1 cellular context compared by ENCODE assay signal in the genomic region with DNA sequence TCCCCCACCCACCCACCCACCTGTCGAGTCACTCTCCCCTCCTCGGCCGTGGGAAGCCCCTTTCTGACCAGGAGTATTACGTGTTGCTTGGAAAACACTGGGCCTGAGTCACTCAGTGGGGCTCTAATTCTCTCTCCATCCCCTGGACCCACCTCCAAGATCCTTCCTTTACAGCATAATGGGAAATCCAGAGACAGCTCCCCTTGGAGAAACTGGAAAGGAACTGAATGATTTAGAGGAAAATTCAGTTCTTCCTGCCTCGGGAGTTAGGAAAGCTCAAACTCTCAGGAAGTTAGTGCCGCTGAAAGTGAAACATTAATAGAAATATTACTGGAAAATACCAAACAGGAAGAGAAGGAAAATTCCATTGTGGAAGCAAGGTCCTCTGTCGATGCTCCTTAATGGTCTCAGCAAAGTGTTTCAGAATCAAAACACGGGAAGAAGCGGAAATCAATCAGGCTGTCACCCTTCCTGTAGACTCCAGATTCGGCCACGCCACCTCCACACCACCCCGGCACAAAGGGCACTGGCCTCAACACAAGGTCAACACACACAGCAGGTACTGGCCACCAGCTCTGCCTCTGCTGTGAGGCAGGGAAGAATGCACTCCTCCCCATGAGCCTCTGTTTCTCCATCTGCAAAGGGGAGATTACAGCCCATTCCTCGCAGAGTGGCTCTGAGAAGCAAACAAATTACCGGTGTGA.
TF ChIP-seq lines count a peak whose summit lies in the region.

No MANE protein-coding gene starts in this region.

TF ChIP-seq in HepG2, 621 proteins besides CTCF, POLR2A, EP300 and RAD21 (continued from another document and continues in another):
- TF ChIP-seq, protein P1, sequence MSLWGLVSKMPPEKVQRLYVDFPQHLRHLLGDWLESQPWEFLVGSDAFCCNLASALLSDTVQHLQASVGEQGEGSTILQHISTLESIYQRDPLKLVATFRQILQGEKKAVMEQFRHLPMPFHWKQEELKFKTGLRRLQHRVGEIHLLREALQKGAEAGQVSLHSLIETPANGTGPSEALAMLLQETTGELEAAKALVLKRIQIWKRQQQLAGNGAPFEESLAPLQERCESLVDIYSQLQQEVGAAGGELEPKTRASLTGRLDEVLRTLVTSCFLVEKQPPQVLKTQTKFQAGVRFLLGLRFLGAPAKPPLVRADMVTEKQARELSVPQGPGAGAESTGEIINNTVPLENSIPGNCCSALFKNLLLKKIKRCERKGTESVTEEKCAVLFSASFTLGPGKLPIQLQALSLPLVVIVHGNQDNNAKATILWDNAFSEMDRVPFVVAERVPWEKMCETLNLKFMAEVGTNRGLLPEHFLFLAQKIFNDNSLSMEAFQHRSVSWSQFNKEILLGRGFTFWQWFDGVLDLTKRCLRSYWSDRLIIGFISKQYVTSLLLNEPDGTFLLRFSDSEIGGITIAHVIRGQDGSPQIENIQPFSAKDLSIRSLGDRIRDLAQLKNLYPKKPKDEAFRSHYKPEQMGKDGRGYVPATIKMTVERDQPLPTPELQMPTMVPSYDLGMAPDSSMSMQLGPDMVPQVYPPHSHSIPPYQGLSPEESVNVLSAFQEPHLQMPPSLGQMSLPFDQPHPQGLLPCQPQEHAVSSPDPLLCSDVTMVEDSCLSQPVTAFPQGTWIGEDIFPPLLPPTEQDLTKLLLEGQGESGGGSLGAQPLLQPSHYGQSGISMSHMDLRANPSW (CRISPR knock-in tag; IDR thresholded peaks at IDR 0.05; ENCODE audit: borderline replicate concordance) = no peak
- TF ChIP-seq KDM5A (IDR thresholded peaks at IDR 0.05; ENCODE audit: borderline replicate concordance, low read length) (no peak), SIX1 (CRISPR knock-in tag; IDR thresholded peaks at IDR 0.05; ENCODE audit: borderline replicate concordance) (peak; percentile 51; the same call in 1 of the 2 replicates), ZNF17 (CRISPR knock-in tag; IDR thresholded peaks at IDR 0.05) (no peak), ZSCAN21 (CRISPR knock-in tag; IDR thresholded peaks at IDR 0.05; ENCODE audit: borderline replicate concordance) (peak; percentile 86; the same call in 1 of the 2 replicates), LCORL (IDR thresholded peaks at IDR 0.05) (no peak), LCORL (CRISPR knock-in tag; IDR thresholded peaks at IDR 0.05) (peak; percentile 64; the same call in 1 of the 2 replicates), ZNF749 (CRISPR knock-in tag; IDR thresholded peaks at IDR 0.05; ENCODE audit: borderline replicate concordance) (no peak), ZNF713 (CRISPR knock-in tag; IDR thresholded peaks at IDR 0.05) (no peak), SP2 (CRISPR knock-in tag; IDR thresholded peaks at IDR 0.05) (no peak), SMARCE1 (IDR thresholded peaks at IDR 0.05; ENCODE audit: borderline replicate concordance) (no peak), ZBTB8A (CRISPR knock-in tag; IDR thresholded peaks at IDR 0.05; ENCODE audit: borderline replicate concordance, low read depth) (no peak), ZNF768 (CRISPR knock-in tag; IDR thresholded peaks at IDR 0.05) (peak; percentile 52), ZNF343 (CRISPR knock-in tag; IDR thresholded peaks at IDR 0.05) (no peak), ZNF773 (CRISPR knock-in tag; IDR thresholded peaks at IDR 0.05; ENCODE audit: borderline replicate concordance) (no peak), GFI1 (CRISPR knock-in tag; IDR thresholded peaks at IDR 0.05; ENCODE audit: borderline replicate concordance) (peak; percentile 87; the same call in 1 of the 2 replicates), SOX5 (CRISPR knock-in tag; IDR thresholded peaks at IDR 0.05; ENCODE audit: borderline replicate concordance) (peak; percentile 81), ZBTB21 (CRISPR knock-in tag; IDR thresholded peaks at IDR 0.05) (no peak), SYNCRIP (IDR thresholded peaks at IDR 0.05; ENCODE audit: insufficient read depth, low read depth, low read length) (no peak), KAT8 (CRISPR knock-in tag; IDR thresholded peaks at IDR 0.05) (peak; percentile 51; the same call in 1 of the 2 replicates), STAG1 (CRISPR knock-in tag; IDR thresholded peaks at IDR 0.05) (peak; percentile 17; the same call in 1 of the 2 replicates), HMG20B (CRISPR knock-in tag; conservative IDR thresholded peaks at IDR 0.05) (0 out of 2 replicates have a peak, but pooled peaks have one; percentile 52), SMAD1 (CRISPR knock-in tag; IDR thresholded peaks at IDR 0.05; ENCODE audit: borderline replicate concordance, low read depth) (no peak), ZSCAN12 (CRISPR knock-in tag; IDR thresholded peaks at IDR 0.05) (0 out of 2 replicates have a peak, but pooled peaks have one; percentile 28), ZNF326 (CRISPR knock-in tag; IDR thresholded peaks at IDR 0.05; ENCODE audit: borderline replicate concordance) (no peak), IKZF4 (CRISPR knock-in tag; IDR thresholded peaks at IDR 0.05; ENCODE audit: borderline replicate concordance, low read depth, not compliant biosample characterization) (no peak), ZSCAN9 (CRISPR knock-in tag; IDR thresholded peaks at IDR 0.05; ENCODE audit: borderline replicate concordance) (0 out of 2 replicates have a peak, but pooled peaks have one; percentile 28), SP4 (CRISPR knock-in tag; IDR thresholded peaks at IDR 0.05) (no peak), AGO1 (IDR thresholded peaks at IDR 0.05; ENCODE audit: low read depth, low read length, poor library complexity, severe bottlenecking) (no peak)
- TF ChIP-seq, protein P2, sequence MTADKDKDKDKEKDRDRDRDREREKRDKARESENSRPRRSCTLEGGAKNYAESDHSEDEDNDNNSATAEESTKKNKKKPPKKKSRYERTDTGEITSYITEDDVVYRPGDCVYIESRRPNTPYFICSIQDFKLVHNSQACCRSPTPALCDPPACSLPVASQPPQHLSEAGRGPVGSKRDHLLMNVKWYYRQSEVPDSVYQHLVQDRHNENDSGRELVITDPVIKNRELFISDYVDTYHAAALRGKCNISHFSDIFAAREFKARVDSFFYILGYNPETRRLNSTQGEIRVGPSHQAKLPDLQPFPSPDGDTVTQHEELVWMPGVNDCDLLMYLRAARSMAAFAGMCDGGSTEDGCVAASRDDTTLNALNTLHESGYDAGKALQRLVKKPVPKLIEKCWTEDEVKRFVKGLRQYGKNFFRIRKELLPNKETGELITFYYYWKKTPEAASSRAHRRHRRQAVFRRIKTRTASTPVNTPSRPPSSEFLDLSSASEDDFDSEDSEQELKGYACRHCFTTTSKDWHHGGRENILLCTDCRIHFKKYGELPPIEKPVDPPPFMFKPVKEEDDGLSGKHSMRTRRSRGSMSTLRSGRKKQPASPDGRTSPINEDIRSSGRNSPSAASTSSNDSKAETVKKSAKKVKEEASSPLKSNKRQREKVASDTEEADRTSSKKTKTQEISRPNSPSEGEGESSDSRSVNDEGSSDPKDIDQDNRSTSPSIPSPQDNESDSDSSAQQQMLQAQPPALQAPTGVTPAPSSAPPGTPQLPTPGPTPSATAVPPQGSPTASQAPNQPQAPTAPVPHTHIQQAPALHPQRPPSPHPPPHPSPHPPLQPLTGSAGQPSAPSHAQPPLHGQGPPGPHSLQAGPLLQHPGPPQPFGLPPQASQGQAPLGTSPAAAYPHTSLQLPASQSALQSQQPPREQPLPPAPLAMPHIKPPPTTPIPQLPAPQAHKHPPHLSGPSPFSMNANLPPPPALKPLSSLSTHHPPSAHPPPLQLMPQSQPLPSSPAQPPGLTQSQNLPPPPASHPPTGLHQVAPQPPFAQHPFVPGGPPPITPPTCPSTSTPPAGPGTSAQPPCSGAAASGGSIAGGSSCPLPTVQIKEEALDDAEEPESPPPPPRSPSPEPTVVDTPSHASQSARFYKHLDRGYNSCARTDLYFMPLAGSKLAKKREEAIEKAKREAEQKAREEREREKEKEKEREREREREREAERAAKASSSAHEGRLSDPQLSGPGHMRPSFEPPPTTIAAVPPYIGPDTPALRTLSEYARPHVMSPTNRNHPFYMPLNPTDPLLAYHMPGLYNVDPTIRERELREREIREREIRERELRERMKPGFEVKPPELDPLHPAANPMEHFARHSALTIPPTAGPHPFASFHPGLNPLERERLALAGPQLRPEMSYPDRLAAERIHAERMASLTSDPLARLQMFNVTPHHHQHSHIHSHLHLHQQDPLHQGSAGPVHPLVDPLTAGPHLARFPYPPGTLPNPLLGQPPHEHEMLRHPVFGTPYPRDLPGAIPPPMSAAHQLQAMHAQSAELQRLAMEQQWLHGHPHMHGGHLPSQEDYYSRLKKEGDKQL (CRISPR knock-in tag; IDR thresholded peaks at IDR 0.05; ENCODE audit: low read depth) = no peak
- TF ChIP-seq, protein P3, sequence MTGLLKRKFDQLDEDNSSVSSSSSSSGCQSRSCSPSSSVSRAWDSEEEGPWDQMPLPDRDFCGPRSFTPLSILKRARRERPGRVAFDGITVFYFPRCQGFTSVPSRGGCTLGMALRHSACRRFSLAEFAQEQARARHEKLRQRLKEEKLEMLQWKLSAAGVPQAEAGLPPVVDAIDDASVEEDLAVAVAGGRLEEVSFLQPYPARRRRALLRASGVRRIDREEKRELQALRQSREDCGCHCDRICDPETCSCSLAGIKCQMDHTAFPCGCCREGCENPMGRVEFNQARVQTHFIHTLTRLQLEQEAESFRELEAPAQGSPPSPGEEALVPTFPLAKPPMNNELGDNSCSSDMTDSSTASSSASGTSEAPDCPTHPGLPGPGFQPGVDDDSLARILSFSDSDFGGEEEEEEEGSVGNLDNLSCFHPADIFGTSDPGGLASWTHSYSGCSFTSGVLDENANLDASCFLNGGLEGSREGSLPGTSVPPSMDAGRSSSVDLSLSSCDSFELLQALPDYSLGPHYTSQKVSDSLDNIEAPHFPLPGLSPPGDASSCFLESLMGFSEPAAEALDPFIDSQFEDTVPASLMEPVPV (CRISPR knock-in tag; IDR thresholded peaks at IDR 0.05) = no peak
- TF ChIP-seq, protein P4, sequence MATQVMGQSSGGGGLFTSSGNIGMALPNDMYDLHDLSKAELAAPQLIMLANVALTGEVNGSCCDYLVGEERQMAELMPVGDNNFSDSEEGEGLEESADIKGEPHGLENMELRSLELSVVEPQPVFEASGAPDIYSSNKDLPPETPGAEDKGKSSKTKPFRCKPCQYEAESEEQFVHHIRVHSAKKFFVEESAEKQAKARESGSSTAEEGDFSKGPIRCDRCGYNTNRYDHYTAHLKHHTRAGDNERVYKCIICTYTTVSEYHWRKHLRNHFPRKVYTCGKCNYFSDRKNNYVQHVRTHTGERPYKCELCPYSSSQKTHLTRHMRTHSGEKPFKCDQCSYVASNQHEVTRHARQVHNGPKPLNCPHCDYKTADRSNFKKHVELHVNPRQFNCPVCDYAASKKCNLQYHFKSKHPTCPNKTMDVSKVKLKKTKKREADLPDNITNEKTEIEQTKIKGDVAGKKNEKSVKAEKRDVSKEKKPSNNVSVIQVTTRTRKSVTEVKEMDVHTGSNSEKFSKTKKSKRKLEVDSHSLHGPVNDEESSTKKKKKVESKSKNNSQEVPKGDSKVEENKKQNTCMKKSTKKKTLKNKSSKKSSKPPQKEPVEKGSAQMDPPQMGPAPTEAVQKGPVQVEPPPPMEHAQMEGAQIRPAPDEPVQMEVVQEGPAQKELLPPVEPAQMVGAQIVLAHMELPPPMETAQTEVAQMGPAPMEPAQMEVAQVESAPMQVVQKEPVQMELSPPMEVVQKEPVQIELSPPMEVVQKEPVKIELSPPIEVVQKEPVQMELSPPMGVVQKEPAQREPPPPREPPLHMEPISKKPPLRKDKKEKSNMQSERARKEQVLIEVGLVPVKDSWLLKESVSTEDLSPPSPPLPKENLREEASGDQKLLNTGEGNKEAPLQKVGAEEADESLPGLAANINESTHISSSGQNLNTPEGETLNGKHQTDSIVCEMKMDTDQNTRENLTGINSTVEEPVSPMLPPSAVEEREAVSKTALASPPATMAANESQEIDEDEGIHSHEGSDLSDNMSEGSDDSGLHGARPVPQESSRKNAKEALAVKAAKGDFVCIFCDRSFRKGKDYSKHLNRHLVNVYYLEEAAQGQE (IDR thresholded peaks at IDR 0.05; ENCODE audit: borderline replicate concordance in 1 of 2, low read depth in 1 of 2, low read length in 2 of 2) = no peak
- TF ChIP-seq, protein P5, sequence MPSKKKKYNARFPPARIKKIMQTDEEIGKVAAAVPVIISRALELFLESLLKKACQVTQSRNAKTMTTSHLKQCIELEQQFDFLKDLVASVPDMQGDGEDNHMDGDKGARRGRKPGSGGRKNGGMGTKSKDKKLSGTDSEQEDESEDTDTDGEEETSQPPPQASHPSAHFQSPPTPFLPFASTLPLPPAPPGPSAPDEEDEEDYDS (CRISPR knock-in tag; IDR thresholded peaks at IDR 0.05) = peak; percentile 42
- TF ChIP-seq, protein P6, sequence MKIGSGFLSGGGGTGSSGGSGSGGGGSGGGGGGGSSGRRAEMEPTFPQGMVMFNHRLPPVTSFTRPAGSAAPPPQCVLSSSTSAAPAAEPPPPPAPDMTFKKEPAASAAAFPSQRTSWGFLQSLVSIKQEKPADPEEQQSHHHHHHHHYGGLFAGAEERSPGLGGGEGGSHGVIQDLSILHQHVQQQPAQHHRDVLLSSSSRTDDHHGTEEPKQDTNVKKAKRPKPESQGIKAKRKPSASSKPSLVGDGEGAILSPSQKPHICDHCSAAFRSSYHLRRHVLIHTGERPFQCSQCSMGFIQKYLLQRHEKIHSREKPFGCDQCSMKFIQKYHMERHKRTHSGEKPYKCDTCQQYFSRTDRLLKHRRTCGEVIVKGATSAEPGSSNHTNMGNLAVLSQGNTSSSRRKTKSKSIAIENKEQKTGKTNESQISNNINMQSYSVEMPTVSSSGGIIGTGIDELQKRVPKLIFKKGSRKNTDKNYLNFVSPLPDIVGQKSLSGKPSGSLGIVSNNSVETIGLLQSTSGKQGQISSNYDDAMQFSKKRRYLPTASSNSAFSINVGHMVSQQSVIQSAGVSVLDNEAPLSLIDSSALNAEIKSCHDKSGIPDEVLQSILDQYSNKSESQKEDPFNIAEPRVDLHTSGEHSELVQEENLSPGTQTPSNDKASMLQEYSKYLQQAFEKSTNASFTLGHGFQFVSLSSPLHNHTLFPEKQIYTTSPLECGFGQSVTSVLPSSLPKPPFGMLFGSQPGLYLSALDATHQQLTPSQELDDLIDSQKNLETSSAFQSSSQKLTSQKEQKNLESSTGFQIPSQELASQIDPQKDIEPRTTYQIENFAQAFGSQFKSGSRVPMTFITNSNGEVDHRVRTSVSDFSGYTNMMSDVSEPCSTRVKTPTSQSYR (CRISPR knock-in tag; IDR thresholded peaks at IDR 0.05; ENCODE audit: borderline replicate concordance) = no peak
- TF ChIP-seq, protein P7, sequence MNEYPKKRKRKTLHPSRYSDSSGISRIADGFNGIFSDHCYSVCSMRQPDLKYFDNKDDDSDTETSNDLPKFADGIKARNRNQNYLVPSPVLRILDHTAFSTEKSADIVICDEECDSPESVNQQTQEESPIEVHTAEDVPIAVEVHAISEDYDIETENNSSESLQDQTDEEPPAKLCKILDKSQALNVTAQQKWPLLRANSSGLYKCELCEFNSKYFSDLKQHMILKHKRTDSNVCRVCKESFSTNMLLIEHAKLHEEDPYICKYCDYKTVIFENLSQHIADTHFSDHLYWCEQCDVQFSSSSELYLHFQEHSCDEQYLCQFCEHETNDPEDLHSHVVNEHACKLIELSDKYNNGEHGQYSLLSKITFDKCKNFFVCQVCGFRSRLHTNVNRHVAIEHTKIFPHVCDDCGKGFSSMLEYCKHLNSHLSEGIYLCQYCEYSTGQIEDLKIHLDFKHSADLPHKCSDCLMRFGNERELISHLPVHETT (CRISPR knock-in tag; conservative IDR thresholded peaks at IDR 0.05) = no peak; the same call in 1 of the 2 replicates
- TF ChIP-seq, protein P8, sequence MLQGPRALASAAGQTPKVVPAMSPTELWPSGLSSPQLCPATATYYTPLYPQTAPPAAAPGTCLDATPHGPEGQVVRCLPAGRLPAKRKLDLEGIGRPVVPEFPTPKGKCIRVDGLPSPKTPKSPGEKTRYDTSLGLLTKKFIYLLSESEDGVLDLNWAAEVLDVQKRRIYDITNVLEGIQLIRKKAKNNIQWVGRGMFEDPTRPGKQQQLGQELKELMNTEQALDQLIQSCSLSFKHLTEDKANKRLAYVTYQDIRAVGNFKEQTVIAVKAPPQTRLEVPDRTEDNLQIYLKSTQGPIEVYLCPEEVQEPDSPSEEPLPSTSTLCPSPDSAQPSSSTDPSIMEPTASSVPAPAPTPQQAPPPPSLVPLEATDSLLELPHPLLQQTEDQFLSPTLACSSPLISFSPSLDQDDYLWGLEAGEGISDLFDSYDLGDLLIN (CRISPR knock-in tag; IDR thresholded peaks at IDR 0.05; ENCODE audit: borderline replicate concordance) = no peak
